13 cellular contexts compared by ENCODE assay signal in the genomic region with DNA sequence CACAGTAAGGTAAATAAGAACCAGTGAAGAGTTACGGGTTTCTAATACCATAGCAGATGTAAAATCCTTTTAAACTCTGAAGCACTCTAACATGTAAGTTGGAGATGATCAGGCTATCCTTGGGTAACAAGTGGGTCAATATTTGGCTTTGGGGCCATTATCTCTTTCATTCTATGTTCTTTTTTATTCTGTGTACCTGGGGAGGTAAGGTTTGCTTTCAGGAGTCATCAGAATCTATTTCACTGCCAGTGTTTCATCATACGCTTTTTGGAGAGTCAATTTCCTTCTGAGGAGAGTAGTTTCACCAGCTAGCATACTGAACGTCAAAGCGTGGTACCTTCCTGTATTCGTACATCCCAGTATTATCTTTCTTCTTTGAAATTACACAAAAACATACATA.
DNase-seq lines count a peak whose midpoint lies in the region; ATAC-seq lines count a peak whose summit lies in the region.
"Had no signal": no experiment of that assay in that cellular context is flagged by ENCODE, and none has a peak within 500 bp of the region (broad histone marks: within the 10 kb centered on the region; RNA-seq: fewer than 3 reads in every experiment).

No MANE protein-coding gene starts in this region.

- intact Hi-C loops in Right ventricle myocardium superior (cut with DNase I) = loop anchor here (5.0 to 10.0 kb wide), 2 partner anchors 311 to 356 kb away; partner anchors contain the start of gene CLDN16

- DNase-seq in NCI-H345 (lab: John Stamatoyannopoulos, UW) (peak; percentile 21), NCI-H345 treated with DMSO at 0.1 percent for 48 hours (lab: John Stamatoyannopoulos, UW; ENCODE audit: unreplicated experiment) (no peak), NCI-H146 treated with DMSO at 0.1 percent for 48 hours (lab: John Stamatoyannopoulos, UW; ENCODE audit: unreplicated experiment) (peak; percentile 73), left lobe of liver (ENCODE audit: low spot score) (no peak), Right ventricle myocardium superior (no peak), NCI-H524 (lab: John Stamatoyannopoulos, UW) (no peak)
- no peak for DNase-seq in activated CD4-positive, CD25-positive, alpha-beta regulatory T cell (lab: John Stamatoyannopoulos, UW)
- DNase-seq: BE2C; CD4-positive, alpha-beta memory T cell; COR-L47; DMS79; GM23248 had no signal

- peak; percentile 42 for ATAC-seq in left lobe of liver
- ATAC-seq in Right ventricle myocardium superior (ENCODE audit: poor library complexity) = no peak
- ATAC-seq: HCT116 had no signal

Comparison
In these comparisons a context has a peak if more than half of its experiments do, and no peak if none do; other contexts are left out.
1. DNase-seq: peak in NCI-H345 (single experiment) and NCI-H146 treated with DMSO at 0.1 percent for 48 hours (single experiment); none in NCI-H345 treated with DMSO at 0.1 percent for 48 hours (single experiment), left lobe of liver (single experiment), Right ventricle myocardium superior (single experiment), NCI-H524 (0 of 2) and activated CD4-positive, CD25-positive, alpha-beta regulatory T cell (0 of 4).